11 cellular contexts compared by ENCODE assay signal in genomic region chr7:101936612-101937231, GRCh38.
DNase-seq lines count a peak whose midpoint lies in the region; TF ChIP-seq lines count a peak whose summit lies in the region.
"Had no signal": no experiment of that assay in that cellular context is flagged by ENCODE, and none has a peak within 500 bp of the region (broad histone marks: within the 10 kb centered on the region; RNA-seq: fewer than 3 reads in every experiment).

No MANE protein-coding gene starts in this region.

- no peak overlapping the region for H2AFZ ChIP-seq in trophoblast cell (ENCODE audit: insufficient read depth, low read length, poor library complexity)

- no peaks in the 10 kb centered on the region for H3K9me3 ChIP-seq in BE2C
- no peaks in the 10 kb centered on the region for H3K9me3 ChIP-seq in left ventricle myocardium inferior (replicated peaks)
- H3K9me3 ChIP-seq in trophoblast cell (ENCODE audit: insufficient read depth, low read depth, low read length) = peaks cover 2% of the 10 kb centered on the region

- H3K23ac ChIP-seq in trophoblast cell (ENCODE audit: low read length) = no peak overlapping the region

- H3K4me3 ChIP-seq in BE2C (ENCODE audit: low read depth, low read length) = peak overlapping the region; percentile 36
- H3K4me3 ChIP-seq in left ventricle myocardium inferior = peak overlapping the region; percentile 59
- H3K4me3 ChIP-seq in trophoblast cell (ENCODE audit: low read depth, low read length) = no peak overlapping the region

- no peak overlapping the region for H2BK120ac ChIP-seq in trophoblast cell (ENCODE audit: insufficient read depth, low read length, poor library complexity)

- H2AK5ac ChIP-seq in trophoblast cell (ENCODE audit: low read length) = no peak overlapping the region

- H3K36me3 ChIP-seq in BE2C (peaks cover 2% of the 10 kb centered on the region; the same call in 1 of the 2 replicates), left ventricle myocardium inferior (no peaks in the 10 kb centered on the region), trophoblast cell (ENCODE audit: control insufficient read depth in 1 of 2, insufficient read depth in 2 of 2, low read length in 2 of 2) (peaks cover 2 to 5% of the 10 kb centered on the region in 2 experiments)

- H4K8ac ChIP-seq in trophoblast cell (ENCODE audit: low read depth, low read length) = peak overlapping the region; percentile 43

- peak overlapping the region; percentile 28 for H3K27ac ChIP-seq in adipose tissue (ENCODE audit: low read depth, low read length)
- H3K27ac ChIP-seq in left ventricle myocardium inferior (replicated peaks) = peak overlapping the region; percentile 90
- H3K27ac ChIP-seq in trophoblast cell (ENCODE audit: low read depth, low read length) = no peak overlapping the region

- intact Hi-C loops in left ventricle myocardium inferior (cut with micrococcal nuclease) = no loop called here

- no peak overlapping the region for H3K4me2 ChIP-seq in trophoblast cell (ENCODE audit: low read length)

- peaks cover 7% of the 10 kb centered on the region for H3K79me2 ChIP-seq in trophoblast cell (ENCODE audit: control insufficient read depth, insufficient read depth, low read length, poor library complexity)

- no peak overlapping the region for H3K14ac ChIP-seq in trophoblast cell (ENCODE audit: low read length)

- H3K27me3 ChIP-seq in BE2C (no peaks in the 10 kb centered on the region), left ventricle myocardium inferior (ENCODE audit: low read depth) (no peaks in the 10 kb centered on the region), trophoblast cell (ENCODE audit: insufficient read depth, low read length) (no peaks in the 10 kb centered on the region)

- H3K4me1 ChIP-seq in BE2C = peaks cover 19% of the 10 kb centered on the region
- peaks cover 72% of the 10 kb centered on the region for H3K4me1 ChIP-seq in left ventricle myocardium inferior
- peaks cover 19 to 20% of the 10 kb centered on the region in 2 experiments for H3K4me1 ChIP-seq in trophoblast cell (ENCODE audit: control insufficient read depth in 1 of 2, insufficient read depth in 2 of 2, low read length in 2 of 2)

- H3K4ac ChIP-seq in trophoblast cell (ENCODE audit: low read depth, low read length) = peak overlapping the region; percentile 17

- H3K79me1 ChIP-seq in trophoblast cell (ENCODE audit: low read length) = no peaks in the 10 kb centered on the region

- DNase-seq in BE2C = peak; percentile 42
- DNase-seq in left ventricle myocardium inferior = peak; percentile 36
- DNase-seq in trophoblast cell = no peak
- DNase-seq in activated CD8-positive, alpha-beta memory T cell treated with anti-CD3 and anti-CD28 coated beads, Interleukin-2, amount 50 U/mL, for 4 hours = no peak
- DNase-seq in NCI-H226 = no peak
- DNase-seq in superior temporal gyrus (ENCODE audit: extremely low spot score) = no peak
- DNase-seq in stimulated activated CD8-positive, alpha-beta memory T cell treated with anti-CD3 and anti-CD28 coated beads, Interleukin-4, amount 100 ng/mL, for 48 hours = no peak
- DNase-seq: activated CD4-positive, alpha-beta T cell treated with anti-CD3 and anti-CD28 coated beads for 4 hours; cerebellar nuclear complex; NCI-H446 had no signal

- no peak overlapping the region for H2BK5ac ChIP-seq in trophoblast cell (ENCODE audit: low read depth, low read length, poor library complexity)

- H3K18ac ChIP-seq in trophoblast cell (ENCODE audit: low read length) = peak overlapping the region; percentile 52

- WGBS in adipose tissue, 3 donors = 26 to 69% (median 39%) methylated on average over 19 of the region's 19 CpGs
- WGBS in trophoblast cell (ENCODE audit: extremely low coverage, insufficient coverage, insufficient read length) = no CpG with 5 or more reads among the region's 19 CpGs

- no peak overlapping the region for H2BK12ac ChIP-seq in trophoblast cell (ENCODE audit: low read length)

- no peak overlapping the region for H4K12ac ChIP-seq in trophoblast cell (ENCODE audit: low read depth, low read length)

- H4K91ac ChIP-seq in trophoblast cell (ENCODE audit: low read depth, low read length) = no peak overlapping the region

- TF ChIP-seq CTCF in BE2C (IDR thresholded peaks at IDR 0.05; ENCODE audit: low read depth, low read length) (no peak), left ventricle myocardium inferior (IDR thresholded peaks at IDR 0.05; ENCODE audit: borderline replicate concordance) (no peak)

- H3K9ac ChIP-seq in trophoblast cell (ENCODE audit: low read length) = no peak overlapping the region

Comparison
In these comparisons a context has a peak if more than half of its experiments do, and no peak if none do; other contexts are left out.
1. DNase-seq: peak in BE2C (single experiment) and left ventricle myocardium inferior (single experiment); none in trophoblast cell (0 of 2), activated CD8-positive, alpha-beta memory T cell treated with anti-CD3 and anti-CD28 coated beads, Interleukin-2, amount 50 U/mL, for 4 hours (single experiment), NCI-H226 (single experiment), superior temporal gyrus (single experiment) and stimulated activated CD8-positive, alpha-beta memory T cell treated with anti-CD3 and anti-CD28 coated beads, Interleukin-4, amount 100 ng/mL, for 48 hours (single experiment).